In the genomic region with DNA sequence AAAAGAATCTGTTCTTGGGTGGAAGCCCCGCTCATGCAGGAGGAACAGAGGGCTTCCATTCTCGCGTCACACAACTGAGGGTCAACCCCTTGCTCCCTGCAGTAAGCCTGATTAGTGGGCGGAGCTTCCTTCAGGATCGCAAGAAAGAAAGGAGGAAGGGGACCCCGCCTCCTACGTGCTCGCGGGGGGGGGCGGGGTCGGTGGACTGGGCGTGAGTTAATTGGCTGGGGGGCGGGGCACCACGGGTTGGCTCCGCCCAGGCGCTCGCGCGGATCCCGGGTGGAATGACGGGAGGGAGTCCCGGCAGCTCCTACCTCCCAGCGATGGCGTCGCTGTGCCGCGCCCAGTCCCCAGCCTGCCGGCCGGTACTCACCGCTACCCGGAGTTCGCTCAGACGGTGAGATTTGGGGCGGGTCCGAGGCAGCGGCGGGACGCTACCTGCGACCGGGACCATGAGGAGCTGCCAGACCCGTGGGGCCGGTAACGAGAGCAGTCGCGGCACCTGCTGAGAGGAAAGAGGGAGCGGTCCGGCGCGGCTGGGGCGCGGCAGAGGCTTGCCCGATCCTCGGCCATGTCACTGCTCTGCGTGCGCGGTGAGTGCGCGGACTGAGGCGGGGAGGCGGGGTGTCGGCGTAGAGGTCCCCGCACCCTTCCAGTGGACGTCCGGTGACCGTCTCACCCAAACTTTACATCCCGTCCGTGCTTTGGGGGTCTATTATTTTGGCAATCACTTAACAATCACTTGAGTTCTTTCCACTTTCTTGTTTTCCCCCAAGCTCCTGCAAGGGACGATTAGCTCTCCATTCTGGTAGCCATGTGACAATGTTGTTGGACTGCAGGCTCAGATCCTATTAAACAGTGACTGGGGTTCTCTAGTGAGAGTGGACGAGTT, we compare ENCODE assay signal across 1 cellular context.
TF ChIP-seq lines count a peak whose summit lies in the region.

A gene (plus strand): TSS at position 297 of the 892 bp plus-strand sequence. CDS start 275 bp downstream, at position 572.

TF ChIP-seq in HEK293, 187 proteins besides CTCF, POLR2A, EP300 and RAD21 (continued from another document and continues in another):
- TF ChIP-seq ZBTB8A (tag by site-specific recombination; IDR thresholded peaks at IDR 0.05) (no peak; the same call in 1 of the 2 replicates), ZNF132 (tag by site-specific recombination; IDR thresholded peaks at IDR 0.05; ENCODE audit: borderline replicate concordance) (no peak), BCL11A (tag by site-specific recombination; IDR thresholded peaks at IDR 0.05; ENCODE audit: low read depth) (no peak; the same call in 1 of the 2 replicates), ZNF585B (tag by site-specific recombination; IDR thresholded peaks at IDR 0.05) (no peak), ZNF610 (tag by site-specific recombination; IDR thresholded peaks at IDR 0.05; ENCODE audit: borderline replicate concordance) (peak; percentile 90), ZBTB21 (tag by site-specific recombination; IDR thresholded peaks at IDR 0.05) (peak; percentile 14; the same call in 1 of the 2 replicates), ZBTB7A (tag by site-specific recombination; IDR thresholded peaks at IDR 0.05; ENCODE audit: low read depth) (no peak), ZNF510 (tag by site-specific recombination; IDR thresholded peaks at IDR 0.05; ENCODE audit: insufficient replicate concordance) (no peak), ZNF621 (tag by site-specific recombination; IDR thresholded peaks at IDR 0.05) (no peak), BCL11B (tag by site-specific recombination; IDR thresholded peaks at IDR 0.05; ENCODE audit: low read depth) (0 out of 2 replicates have a peak, but pooled peaks have one; percentile 45), OSR2 (tag by site-specific recombination; IDR thresholded peaks at IDR 0.05) (no peak; the same call in 1 of the 2 replicates), ZNF169 (tag by site-specific recombination; IDR thresholded peaks at IDR 0.05) (no peak), ZNF785 (tag by site-specific recombination; IDR thresholded peaks at IDR 0.05) (peak; percentile 45; the same call in 1 of the 2 replicates), ZNF221 (tag by site-specific recombination; IDR thresholded peaks at IDR 0.05; ENCODE audit: borderline replicate concordance) (no peak), ZNF175 (tag by site-specific recombination; IDR thresholded peaks at IDR 0.05) (no peak), ZNF423 (tag by site-specific recombination; IDR thresholded peaks at IDR 0.05) (no peak), ZNF776 (tag by site-specific recombination; IDR thresholded peaks at IDR 0.05; ENCODE audit: borderline replicate concordance) (no peak), ZNF341 (tag by site-specific recombination; IDR thresholded peaks at IDR 0.05; ENCODE audit: low read depth) (peak; percentile 66), ZNF777 (tag by site-specific recombination; IDR thresholded peaks at IDR 0.05; ENCODE audit: borderline replicate concordance) (peak; percentile 73; the same call in 1 of the 2 replicates), GLIS1 (tag by site-specific recombination; IDR thresholded peaks at IDR 0.05) (peak; percentile 38; the same call in 1 of the 2 replicates), ZNF521 (tag by site-specific recombination; IDR thresholded peaks at IDR 0.05) (no peak), ZNF311 (tag by site-specific recombination; IDR thresholded peaks at IDR 0.05; ENCODE audit: borderline replicate concordance) (no peak), ZBTB1 (tag by site-specific recombination; IDR thresholded peaks at IDR 0.05) (no peak), ZNF239 (tag by site-specific recombination; IDR thresholded peaks at IDR 0.05) (no peak), ZNF404 (tag by site-specific recombination; IDR thresholded peaks at IDR 0.05) (no peak), ZNF202 (tag by site-specific recombination; IDR thresholded peaks at IDR 0.05; ENCODE audit: borderline replicate concordance) (no peak), ZNF391 (tag by site-specific recombination; IDR thresholded peaks at IDR 0.05; ENCODE audit: borderline replicate concordance, low read depth) (0 out of 2 replicates have a peak, but pooled peaks have one; percentile 43), ZNF548 (tag by site-specific recombination; IDR thresholded peaks at IDR 0.05) (no peak)
- TF ChIP-seq, protein P1, sequence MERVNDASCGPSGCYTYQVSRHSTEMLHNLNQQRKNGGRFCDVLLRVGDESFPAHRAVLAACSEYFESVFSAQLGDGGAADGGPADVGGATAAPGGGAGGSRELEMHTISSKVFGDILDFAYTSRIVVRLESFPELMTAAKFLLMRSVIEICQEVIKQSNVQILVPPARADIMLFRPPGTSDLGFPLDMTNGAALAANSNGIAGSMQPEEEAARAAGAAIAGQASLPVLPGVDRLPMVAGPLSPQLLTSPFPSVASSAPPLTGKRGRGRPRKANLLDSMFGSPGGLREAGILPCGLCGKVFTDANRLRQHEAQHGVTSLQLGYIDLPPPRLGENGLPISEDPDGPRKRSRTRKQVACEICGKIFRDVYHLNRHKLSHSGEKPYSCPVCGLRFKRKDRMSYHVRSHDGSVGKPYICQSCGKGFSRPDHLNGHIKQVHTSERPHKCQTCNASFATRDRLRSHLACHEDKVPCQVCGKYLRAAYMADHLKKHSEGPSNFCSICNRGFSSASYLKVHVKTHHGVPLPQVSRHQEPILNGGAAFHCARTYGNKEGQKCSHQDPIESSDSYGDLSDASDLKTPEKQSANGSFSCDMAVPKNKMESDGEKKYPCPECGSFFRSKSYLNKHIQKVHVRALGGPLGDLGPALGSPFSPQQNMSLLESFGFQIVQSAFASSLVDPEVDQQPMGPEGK (tag by site-specific recombination; IDR thresholded peaks at IDR 0.05), result peak; percentile 81
- TF ChIP-seq, protein P2, sequence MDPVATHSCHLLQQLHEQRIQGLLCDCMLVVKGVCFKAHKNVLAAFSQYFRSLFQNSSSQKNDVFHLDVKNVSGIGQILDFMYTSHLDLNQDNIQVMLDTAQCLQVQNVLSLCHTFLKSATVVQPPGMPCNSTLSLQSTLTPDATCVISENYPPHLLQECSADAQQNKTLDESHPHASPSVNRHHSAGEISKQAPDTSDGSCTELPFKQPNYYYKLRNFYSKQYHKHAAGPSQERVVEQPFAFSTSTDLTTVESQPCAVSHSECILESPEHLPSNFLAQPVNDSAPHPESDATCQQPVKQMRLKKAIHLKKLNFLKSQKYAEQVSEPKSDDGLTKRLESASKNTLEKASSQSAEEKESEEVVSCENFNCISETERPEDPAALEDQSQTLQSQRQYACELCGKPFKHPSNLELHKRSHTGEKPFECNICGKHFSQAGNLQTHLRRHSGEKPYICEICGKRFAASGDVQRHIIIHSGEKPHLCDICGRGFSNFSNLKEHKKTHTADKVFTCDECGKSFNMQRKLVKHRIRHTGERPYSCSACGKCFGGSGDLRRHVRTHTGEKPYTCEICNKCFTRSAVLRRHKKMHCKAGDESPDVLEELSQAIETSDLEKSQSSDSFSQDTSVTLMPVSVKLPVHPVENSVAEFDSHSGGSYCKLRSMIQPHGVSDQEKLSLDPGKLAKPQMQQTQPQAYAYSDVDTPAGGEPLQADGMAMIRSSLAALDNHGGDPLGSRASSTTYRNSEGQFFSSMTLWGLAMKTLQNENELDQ (tag by site-specific recombination; IDR thresholded peaks at IDR 0.05; ENCODE audit: low read depth), result no peak
- TF ChIP-seq, protein P3, sequence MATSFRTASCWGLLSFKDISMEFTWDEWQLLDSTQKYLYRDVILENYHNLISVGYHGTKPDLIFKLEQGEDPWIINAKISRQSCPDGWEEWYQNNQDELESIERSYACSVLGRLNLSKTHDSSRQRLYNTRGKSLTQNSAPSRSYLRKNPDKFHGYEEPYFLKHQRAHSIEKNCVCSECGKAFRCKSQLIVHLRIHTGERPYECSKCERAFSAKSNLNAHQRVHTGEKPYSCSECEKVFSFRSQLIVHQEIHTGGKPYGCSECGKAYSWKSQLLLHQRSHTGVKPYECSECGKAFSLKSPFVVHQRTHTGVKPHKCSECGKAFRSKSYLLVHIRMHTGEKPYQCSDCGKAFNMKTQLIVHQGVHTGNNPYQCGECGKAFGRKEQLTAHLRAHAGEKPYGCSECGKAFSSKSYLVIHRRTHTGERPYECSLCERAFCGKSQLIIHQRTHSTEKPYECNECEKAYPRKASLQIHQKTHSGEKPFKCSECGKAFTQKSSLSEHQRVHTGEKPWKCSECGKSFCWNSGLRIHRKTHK (tag by site-specific recombination; IDR thresholded peaks at IDR 0.05), result no peak
- TF ChIP-seq, protein P4, sequence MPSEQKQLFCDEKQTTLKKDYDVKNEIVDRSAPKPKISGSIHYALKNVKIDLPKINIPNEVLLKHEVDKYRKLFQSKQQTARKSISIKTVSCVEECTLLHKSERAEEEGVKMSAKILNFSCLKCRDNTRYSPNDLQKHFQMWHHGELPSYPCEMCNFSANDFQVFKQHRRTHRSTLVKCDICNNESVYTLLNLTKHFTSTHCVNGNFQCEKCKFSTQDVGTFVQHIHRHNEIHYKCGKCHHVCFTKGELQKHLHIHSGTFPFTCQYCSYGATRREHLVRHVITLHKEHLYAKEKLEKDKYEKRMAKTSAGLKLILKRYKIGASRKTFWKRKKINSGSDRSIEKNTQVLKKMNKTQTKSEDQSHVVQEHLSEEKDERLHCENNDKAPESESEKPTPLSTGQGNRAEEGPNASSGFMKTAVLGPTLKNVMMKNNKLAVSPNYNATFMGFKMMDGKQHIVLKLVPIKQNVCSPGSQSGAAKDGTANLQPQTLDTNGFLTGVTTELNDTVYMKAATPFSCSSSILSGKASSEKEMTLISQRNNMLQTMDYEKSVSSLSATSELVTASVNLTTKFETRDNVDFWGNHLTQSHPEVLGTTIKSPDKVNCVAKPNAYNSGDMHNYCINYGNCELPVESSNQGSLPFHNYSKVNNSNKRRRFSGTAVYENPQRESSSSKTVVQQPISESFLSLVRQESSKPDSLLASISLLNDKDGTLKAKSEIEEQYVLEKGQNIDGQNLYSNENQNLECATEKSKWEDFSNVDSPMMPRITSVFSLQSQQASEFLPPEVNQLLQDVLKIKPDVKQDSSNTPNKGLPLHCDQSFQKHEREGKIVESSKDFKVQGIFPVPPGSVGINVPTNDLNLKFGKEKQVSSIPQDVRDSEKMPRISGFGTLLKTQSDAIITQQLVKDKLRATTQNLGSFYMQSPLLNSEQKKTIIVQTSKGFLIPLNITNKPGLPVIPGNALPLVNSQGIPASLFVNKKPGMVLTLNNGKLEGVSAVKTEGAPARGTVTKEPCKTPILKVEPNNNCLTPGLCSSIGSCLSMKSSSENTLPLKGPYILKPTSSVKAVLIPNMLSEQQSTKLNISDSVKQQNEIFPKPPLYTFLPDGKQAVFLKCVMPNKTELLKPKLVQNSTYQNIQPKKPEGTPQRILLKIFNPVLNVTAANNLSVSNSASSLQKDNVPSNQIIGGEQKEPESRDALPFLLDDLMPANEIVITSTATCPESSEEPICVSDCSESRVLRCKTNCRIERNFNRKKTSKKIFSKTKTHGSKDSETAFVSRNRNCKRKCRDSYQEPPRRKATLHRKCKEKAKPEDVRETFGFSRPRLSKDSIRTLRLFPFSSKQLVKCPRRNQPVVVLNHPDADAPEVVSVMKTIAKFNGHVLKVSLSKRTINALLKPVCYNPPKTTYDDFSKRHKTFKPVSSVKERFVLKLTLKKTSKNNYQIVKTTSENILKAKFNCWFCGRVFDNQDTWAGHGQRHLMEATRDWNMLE (tag by site-specific recombination; conservative IDR thresholded peaks at IDR 0.05; ENCODE audit: low read depth), result no peak
- TF ChIP-seq, protein P5, sequence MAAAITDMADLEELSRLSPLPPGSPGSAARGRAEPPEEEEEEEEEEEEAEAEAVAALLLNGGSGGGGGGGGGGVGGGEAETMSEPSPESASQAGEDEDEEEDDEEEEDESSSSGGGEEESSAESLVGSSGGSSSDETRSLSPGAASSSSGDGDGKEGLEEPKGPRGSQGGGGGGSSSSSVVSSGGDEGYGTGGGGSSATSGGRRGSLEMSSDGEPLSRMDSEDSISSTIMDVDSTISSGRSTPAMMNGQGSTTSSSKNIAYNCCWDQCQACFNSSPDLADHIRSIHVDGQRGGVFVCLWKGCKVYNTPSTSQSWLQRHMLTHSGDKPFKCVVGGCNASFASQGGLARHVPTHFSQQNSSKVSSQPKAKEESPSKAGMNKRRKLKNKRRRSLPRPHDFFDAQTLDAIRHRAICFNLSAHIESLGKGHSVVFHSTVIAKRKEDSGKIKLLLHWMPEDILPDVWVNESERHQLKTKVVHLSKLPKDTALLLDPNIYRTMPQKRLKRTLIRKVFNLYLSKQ (tag by site-specific recombination; IDR thresholded peaks at IDR 0.05; ENCODE audit: borderline replicate concordance), result no peak
- TF ChIP-seq, protein P6, sequence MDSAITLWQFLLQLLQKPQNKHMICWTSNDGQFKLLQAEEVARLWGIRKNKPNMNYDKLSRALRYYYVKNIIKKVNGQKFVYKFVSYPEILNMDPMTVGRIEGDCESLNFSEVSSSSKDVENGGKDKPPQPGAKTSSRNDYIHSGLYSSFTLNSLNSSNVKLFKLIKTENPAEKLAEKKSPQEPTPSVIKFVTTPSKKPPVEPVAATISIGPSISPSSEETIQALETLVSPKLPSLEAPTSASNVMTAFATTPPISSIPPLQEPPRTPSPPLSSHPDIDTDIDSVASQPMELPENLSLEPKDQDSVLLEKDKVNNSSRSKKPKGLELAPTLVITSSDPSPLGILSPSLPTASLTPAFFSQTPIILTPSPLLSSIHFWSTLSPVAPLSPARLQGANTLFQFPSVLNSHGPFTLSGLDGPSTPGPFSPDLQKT (IDR thresholded peaks at IDR 0.05; ENCODE audit: borderline replicate concordance, low read depth, low read length), result no peak
- TF ChIP-seq, protein P7, sequence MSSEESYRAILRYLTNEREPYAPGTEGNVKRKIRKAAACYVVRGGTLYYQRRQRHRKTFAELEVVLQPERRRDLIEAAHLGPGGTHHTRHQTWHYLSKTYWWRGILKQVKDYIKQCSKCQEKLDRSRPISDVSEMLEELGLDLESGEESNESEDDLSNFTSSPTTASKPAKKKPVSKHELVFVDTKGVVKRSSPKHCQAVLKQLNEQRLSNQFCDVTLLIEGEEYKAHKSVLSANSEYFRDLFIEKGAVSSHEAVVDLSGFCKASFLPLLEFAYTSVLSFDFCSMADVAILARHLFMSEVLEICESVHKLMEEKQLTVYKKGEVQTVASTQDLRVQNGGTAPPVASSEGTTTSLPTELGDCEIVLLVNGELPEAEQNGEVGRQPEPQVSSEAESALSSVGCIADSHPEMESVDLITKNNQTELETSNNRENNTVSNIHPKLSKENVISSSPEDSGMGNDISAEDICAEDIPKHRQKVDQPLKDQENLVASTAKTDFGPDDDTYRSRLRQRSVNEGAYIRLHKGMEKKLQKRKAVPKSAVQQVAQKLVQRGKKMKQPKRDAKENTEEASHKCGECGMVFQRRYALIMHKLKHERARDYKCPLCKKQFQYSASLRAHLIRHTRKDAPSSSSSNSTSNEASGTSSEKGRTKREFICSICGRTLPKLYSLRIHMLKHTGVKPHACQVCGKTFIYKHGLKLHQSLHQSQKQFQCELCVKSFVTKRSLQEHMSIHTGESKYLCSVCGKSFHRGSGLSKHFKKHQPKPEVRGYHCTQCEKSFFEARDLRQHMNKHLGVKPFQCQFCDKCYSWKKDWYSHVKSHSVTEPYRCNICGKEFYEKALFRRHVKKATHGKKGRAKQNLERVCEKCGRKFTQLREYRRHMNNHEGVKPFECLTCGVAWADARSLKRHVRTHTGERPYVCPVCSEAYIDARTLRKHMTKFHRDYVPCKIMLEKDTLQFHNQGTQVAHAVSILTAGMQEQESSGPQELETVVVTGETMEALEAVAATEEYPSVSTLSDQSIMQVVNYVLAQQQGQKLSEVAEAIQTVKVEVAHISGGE (tag by site-specific recombination; conservative IDR thresholded peaks at IDR 0.05; ENCODE audit: low read depth), result peak; percentile 43
